In the genomic region with DNA sequence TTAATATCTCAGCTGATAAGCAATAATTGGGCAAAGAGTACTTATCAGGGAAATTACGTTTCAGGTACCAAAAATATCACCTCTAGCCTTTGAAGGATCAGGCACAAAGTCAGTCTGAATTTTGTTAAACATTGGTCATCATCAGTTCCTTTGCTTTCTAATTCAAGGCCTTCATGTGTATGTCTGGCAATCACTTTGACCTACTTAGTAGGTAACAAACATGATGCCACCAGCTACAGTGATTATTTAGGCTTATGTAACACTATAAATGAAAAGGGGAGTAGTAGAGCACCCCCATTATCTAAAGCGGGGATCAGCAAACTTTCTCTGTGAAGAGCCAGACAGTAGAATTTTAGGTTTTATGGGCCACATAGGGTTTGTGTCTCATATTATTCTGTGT, we compare ENCODE assay signal across 13 cellular contexts.
"Had no signal": no experiment of that assay in that cellular context is flagged by ENCODE, and none has a peak within 500 bp of the region (broad histone marks: within the 10 kb centered on the region; RNA-seq: fewer than 3 reads in every experiment).

No MANE protein-coding gene starts in this region.

- H3K27me3 ChIP-seq: hepatocyte, neutrophil, suprapubic skin, upper lobe of right lung had no signal

- H3K4me3 ChIP-seq: hepatocyte, suprapubic skin, upper lobe of right lung had no signal

- FAIRE-seq: astrocyte had no signal

- DNase-seq: activated CD4-positive, alpha-beta memory T cell treated with anti-CD3 and anti-CD28 coated beads for 36 hours; activated naive CD8-positive, alpha-beta T cell treated with anti-CD3 and anti-CD28 coated beads, Interleukin-2, amount 10 ng/mL, durations not matched to agents 7 days and 5 days; activated T-cell treated with anti-CD3 and anti-CD28 coated beads, Interleukin-2, amount 50 U/mL, for 72 hours; effector memory CD8-positive, alpha-beta T cell; kidney glomerular epithelial cell; stimulated activated CD4-positive, alpha-beta T cell treated with anti-CD3 and anti-CD28 coated beads, Interleukin-2, amount 100 ng/mL, for 48 hours; stimulated activated naive CD4-positive, alpha-beta T cell treated with Interleukin-2 at 50 U/mL for 16 hours; upper lobe of right lung had no signal

- H3K27ac ChIP-seq: epithelial cell of prostate, hepatocyte, neutrophil, suprapubic skin, upper lobe of right lung had no signal

- H2AFZ ChIP-seq: hepatocyte had no signal

- H3K4me2 ChIP-seq: hepatocyte had no signal

- H3K9me3 ChIP-seq: neutrophil, suprapubic skin, upper lobe of right lung had no signal
